In the genomic region with DNA sequence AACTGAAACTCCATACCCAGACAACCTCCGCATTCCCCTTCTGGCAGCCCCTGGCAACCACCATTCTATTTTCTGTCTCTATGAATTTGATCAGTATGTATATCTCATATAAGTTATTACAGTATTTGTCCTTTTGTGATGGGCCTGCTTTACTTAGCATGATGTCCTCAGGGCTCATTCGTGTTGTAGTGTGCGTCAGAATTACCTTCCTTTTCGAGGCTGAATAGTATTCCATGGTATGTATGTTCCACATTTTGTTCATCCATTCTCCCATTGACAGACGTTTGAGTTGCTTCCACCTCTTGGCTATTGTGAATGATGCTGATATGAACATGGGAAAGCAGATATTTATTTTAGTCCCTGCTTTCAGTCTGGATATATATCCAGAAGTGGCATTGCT, we compare ENCODE assay signal across 1 cellular context.
TF ChIP-seq lines count a peak whose summit lies in the region.

No MANE protein-coding gene starts in this region.

TF ChIP-seq in K562, 482 proteins besides CTCF, POLR2A, EP300 and RAD21:
- TF ChIP-seq CBX5 (IDR thresholded peaks at IDR 0.05; ENCODE audit: borderline replicate concordance, low read depth): no peak
- TF ChIP-seq ZNF324 (CRISPR knock-in tag; IDR thresholded peaks at IDR 0.05): no peak
- TF ChIP-seq, protein P1, sequence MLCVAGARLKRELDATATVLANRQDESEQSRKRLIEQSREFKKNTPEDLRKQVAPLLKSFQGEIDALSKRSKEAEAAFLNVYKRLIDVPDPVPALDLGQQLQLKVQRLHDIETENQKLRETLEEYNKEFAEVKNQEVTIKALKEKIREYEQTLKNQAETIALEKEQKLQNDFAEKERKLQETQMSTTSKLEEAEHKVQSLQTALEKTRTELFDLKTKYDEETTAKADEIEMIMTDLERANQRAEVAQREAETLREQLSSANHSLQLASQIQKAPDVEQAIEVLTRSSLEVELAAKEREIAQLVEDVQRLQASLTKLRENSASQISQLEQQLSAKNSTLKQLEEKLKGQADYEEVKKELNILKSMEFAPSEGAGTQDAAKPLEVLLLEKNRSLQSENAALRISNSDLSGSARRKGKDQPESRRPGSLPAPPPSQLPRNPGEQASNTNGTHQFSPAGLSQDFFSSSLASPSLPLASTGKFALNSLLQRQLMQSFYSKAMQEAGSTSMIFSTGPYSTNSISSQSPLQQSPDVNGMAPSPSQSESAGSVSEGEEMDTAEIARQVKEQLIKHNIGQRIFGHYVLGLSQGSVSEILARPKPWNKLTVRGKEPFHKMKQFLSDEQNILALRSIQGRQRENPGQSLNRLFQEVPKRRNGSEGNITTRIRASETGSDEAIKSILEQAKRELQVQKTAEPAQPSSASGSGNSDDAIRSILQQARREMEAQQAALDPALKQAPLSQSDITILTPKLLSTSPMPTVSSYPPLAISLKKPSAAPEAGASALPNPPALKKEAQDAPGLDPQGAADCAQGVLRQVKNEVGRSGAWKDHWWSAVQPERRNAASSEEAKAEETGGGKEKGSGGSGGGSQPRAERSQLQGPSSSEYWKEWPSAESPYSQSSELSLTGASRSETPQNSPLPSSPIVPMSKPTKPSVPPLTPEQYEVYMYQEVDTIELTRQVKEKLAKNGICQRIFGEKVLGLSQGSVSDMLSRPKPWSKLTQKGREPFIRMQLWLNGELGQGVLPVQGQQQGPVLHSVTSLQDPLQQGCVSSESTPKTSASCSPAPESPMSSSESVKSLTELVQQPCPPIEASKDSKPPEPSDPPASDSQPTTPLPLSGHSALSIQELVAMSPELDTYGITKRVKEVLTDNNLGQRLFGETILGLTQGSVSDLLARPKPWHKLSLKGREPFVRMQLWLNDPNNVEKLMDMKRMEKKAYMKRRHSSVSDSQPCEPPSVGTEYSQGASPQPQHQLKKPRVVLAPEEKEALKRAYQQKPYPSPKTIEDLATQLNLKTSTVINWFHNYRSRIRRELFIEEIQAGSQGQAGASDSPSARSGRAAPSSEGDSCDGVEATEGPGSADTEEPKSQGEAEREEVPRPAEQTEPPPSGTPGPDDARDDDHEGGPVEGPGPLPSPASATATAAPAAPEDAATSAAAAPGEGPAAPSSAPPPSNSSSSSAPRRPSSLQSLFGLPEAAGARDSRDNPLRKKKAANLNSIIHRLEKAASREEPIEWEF (CRISPR knock-in tag; IDR thresholded peaks at IDR 0.05): no peak
- TF ChIP-seq SMARCA5 (IDR thresholded peaks at IDR 0.05): no peak
- peak; percentile 58 for TF ChIP-seq ZNF146 (CRISPR knock-in tag; IDR thresholded peaks at IDR 0.05; ENCODE audit: unreplicated experiment)
- TF ChIP-seq HNRNPH1 (optimal IDR thresholded peaks at IDR 0.05; ENCODE audit: low read depth, low read length): no peak
- TF ChIP-seq KLF6 (CRISPR knock-in tag; IDR thresholded peaks at IDR 0.05; ENCODE audit: borderline replicate concordance): no peak
